23 cellular contexts compared by ENCODE assay signal in genomic region chr10:29980084-29980483, GRCh38.
DNase-seq lines count a peak whose midpoint lies in the region; ATAC-seq and TF ChIP-seq lines count a peak whose summit lies in the region.
"Had no signal": no experiment of that assay in that cellular context is flagged by ENCODE, and none has a peak within 500 bp of the region (broad histone marks: within the 10 kb centered on the region; RNA-seq: fewer than 3 reads in every experiment).

No MANE protein-coding gene starts in this region.

- no peak overlapping the region for H4K91ac ChIP-seq in IMR-90 (ENCODE audit: insufficient read depth, low read depth, low read length)

- no peak overlapping the region for H4K8ac ChIP-seq in IMR-90 (ENCODE audit: low read depth in 2 of 2, low read length in 2 of 2)

- H3K27me3 ChIP-seq in IMR-90 (ENCODE audit: control insufficient read depth, insufficient read depth, low read length) (peaks cover 5% of the 10 kb centered on the region), adrenal gland (no peaks in the 10 kb centered on the region), fibroblast of lung (ENCODE audit: control insufficient read depth, insufficient read depth, low read length) (no peaks in the 10 kb centered on the region)
- H3K27me3 ChIP-seq: transverse colon had no signal

- POLR2A ChIA-PET in IMR-90 (lab: Charles Lee; ENCODE audit: unreplicated experiment) = no interaction called here

- no peak overlapping the region for H3K56ac ChIP-seq in IMR-90 (ENCODE audit: extremely low read depth, insufficient read depth, low read length)

- H3K27ac ChIP-seq in IMR-90 (ENCODE audit: insufficient read depth, low read length) = no peak overlapping the region
- no peak overlapping the region for H3K27ac ChIP-seq in adrenal gland
- H3K27ac ChIP-seq in fibroblast of lung (ENCODE audit: insufficient read depth, low read length) = no peak overlapping the region
- H3K27ac ChIP-seq: prostate gland, transverse colon had no signal

- no peaks in the 10 kb centered on the region for H3K79me1 ChIP-seq in IMR-90 (ENCODE audit: low read depth in 1 of 2, low read length in 2 of 2)

- TF ChIP-seq CTCF in IMR-90 (conservative IDR thresholded peaks at IDR 0.05; ENCODE audit: low read depth, low read length) (no peak), adrenal gland (IDR thresholded peaks at IDR 0.05) (no peak), fibroblast of lung (conservative IDR thresholded peaks at IDR 0.05 in 1 of 2, IDR thresholded peaks at IDR 0.05 in 1 of 2; ENCODE audit: low read depth in 1 of 2, low read length in 2 of 2) (no peak), nephron (IDR thresholded peaks at IDR 0.05; ENCODE audit: unreplicated experiment in 3 of 3) (no peak)

- intact Hi-C loops in IMR-90 (cut with micrococcal nuclease) = no loop called here
- intact Hi-C loops in adrenal gland (cut with DNase I) = no loop called here

- H3K9ac ChIP-seq in IMR-90 (ENCODE audit: low read depth, low read length) (no peak overlapping the region), fibroblast of lung (ENCODE audit: insufficient read depth, low read length) (no peak overlapping the region)

- H2BK15ac ChIP-seq in IMR-90 (ENCODE audit: low read depth, low read length) = no peak overlapping the region

- no peak overlapping the region for H2BK120ac ChIP-seq in IMR-90 (ENCODE audit: low read depth, low read length)

- no peak for TF ChIP-seq POLR2A in IMR-90 (IDR thresholded peaks at IDR 0.05; ENCODE audit: low read depth, low read length)
- TF ChIP-seq POLR2A in adrenal gland (IDR thresholded peaks at IDR 0.05) = no peak

- no peaks in the 10 kb centered on the region for H3K9me1 ChIP-seq in IMR-90 (ENCODE audit: insufficient read depth, low read length)

- H4K20me1 ChIP-seq in IMR-90 (ENCODE audit: insufficient read depth, low read length) = no peaks in the 10 kb centered on the region
- H4K20me1 ChIP-seq in fibroblast of lung (ENCODE audit: control insufficient read depth, extremely low read depth, insufficient read depth, low read length) = no peaks in the 10 kb centered on the region

- H4K5ac ChIP-seq in IMR-90 (ENCODE audit: low read depth, low read length) = no peak overlapping the region; the same call in 1 of the 2 replicates

- no peak overlapping the region for H3K18ac ChIP-seq in IMR-90 (ENCODE audit: low read depth, low read length)

- H2BK20ac ChIP-seq in IMR-90 (ENCODE audit: low read depth, low read length) = no peak overlapping the region

- no peak overlapping the region for H2AK9ac ChIP-seq in IMR-90 (replicated peaks; ENCODE audit: low read depth, low read length, poor library complexity)

- H3K27me3 Mint-ChIP-seq in nephron (ENCODE audit: low read depth) = no peaks in the 10 kb centered on the region

- H3K9me3 ChIP-seq in IMR-90 (ENCODE audit: control insufficient read depth, insufficient read depth, low read length) = peaks cover 13% of the 10 kb centered on the region
- H3K9me3 ChIP-seq in adrenal gland (replicated peaks in 1 of 3) = no peaks in the 10 kb centered on the region
- H3K9me3 ChIP-seq in fibroblast of lung (ENCODE audit: control insufficient read depth, insufficient read depth, low read depth, low read length) = no peaks in the 10 kb centered on the region
- H3K9me3 ChIP-seq: prostate gland had no signal

- peaks cover 15% of the 10 kb centered on the region for H3K4me1 Mint-ChIP-seq in nephron
- H3K4me1 Mint-ChIP-seq: activated naive CD8-positive, alpha-beta T cell treated with anti-CD3 and anti-CD28 coated beads for 36 hours had no signal

- TF ChIP-seq RAD21 in IMR-90 (IDR thresholded peaks at IDR 0.05; ENCODE audit: low read length) = no peak

- H3K14ac ChIP-seq in IMR-90 (replicated peaks; ENCODE audit: low read depth, low read length) = no peak overlapping the region

- no peak for DNase-seq in IMR-90
- DNase-seq in adrenal gland = peak; percentile 64 to 94 (median 87)
- peak; percentile 63 to 74 for DNase-seq in fibroblast of lung (ENCODE audit: low read depth in 2 of 2)
- DNase-seq in cerebellar cortex (ENCODE audit: low spot score) = no peak
- no peak for DNase-seq in stimulated activated CD4-positive, alpha-beta T cell treated with anti-CD3 and anti-CD28 coated beads, Interleukin-12 subunit alpha, Interleukin-12 subunit beta, amount 100 ng/mL, for 4 hours
- DNase-seq: activated CD4-positive, alpha-beta T cell treated with anti-CD3 and anti-CD28 coated beads for 1 hour; activated naive CD8-positive, alpha-beta T cell treated with anti-CD3 and anti-CD28 coated beads for 36 hours; caudate nucleus; CD8-positive, alpha-beta T cell; head of caudate nucleus; Karpas-422; NCI-H1092 treated with DMSO at 0.1 percent for 48 hours; NCI-H2081; RPMI8226; stimulated activated CD4-positive, alpha-beta T cell treated with anti-CD3 and anti-CD28 coated beads, Interleukin-2, amount 100 ng/mL, for 24 hours; stimulated activated naive CD4-positive, alpha-beta T cell treated with Interleukin-2 at 50 U/mL for 16 hours; T-helper 9 cell; transverse colon had no signal

- peaks cover 2% of the 10 kb centered on the region; the same call in 1 of the 2 replicates for H3K4me1 ChIP-seq in IMR-90 (ENCODE audit: control insufficient read depth, insufficient read depth, low read length)
- H3K4me1 ChIP-seq in adrenal gland (replicated peaks in 1 of 2) = peaks cover 4 to 10% of the 10 kb centered on the region in 2 donors
- H3K4me1 ChIP-seq in fibroblast of lung (ENCODE audit: control insufficient read depth, extremely low read depth, insufficient read depth, low read length) = peaks cover 2% of the 10 kb centered on the region
- H3K4me1 ChIP-seq: prostate gland, transverse colon had no signal

- H3K27ac Mint-ChIP-seq in nephron = peak overlapping the region in 2 of 3 experiments; percentile 71 to 91
- H3K27ac Mint-ChIP-seq: activated naive CD8-positive, alpha-beta T cell treated with anti-CD3 and anti-CD28 coated beads for 36 hours; CD8-positive, alpha-beta T cell; GM23338 had no signal

- peak overlapping the region; percentile 20; the same call in 1 of the 2 replicates for H2AK5ac ChIP-seq in IMR-90 (ENCODE audit: low read depth, low read length)

- H3K36me3 ChIP-seq in IMR-90 (ENCODE audit: control insufficient read depth, insufficient read depth, low read length) (no peaks in the 10 kb centered on the region), adrenal gland (replicated peaks in 1 of 2) (no peaks in the 10 kb centered on the region), fibroblast of lung (ENCODE audit: control insufficient read depth, insufficient read depth, low read length) (no peaks in the 10 kb centered on the region)
- H3K36me3 ChIP-seq: prostate gland, transverse colon had no signal

- ATAC-seq in IMR-90 (ENCODE audit: low read depth) (no peak), HG02981 (IDR thresholded peaks at IDR 0.05; ENCODE audit: unreplicated experiment) (no peak)
- ATAC-seq: CD8-positive, alpha-beta T cell; GM12878; GM23338 had no signal

- BruUV-seq in IMR-90 (replicated peaks; lab: Mats Ljungman, UMichigan) = no TSS peak

- H2BK5ac ChIP-seq in IMR-90 (ENCODE audit: low read depth, low read length, poor library complexity, severe bottlenecking) = no peak overlapping the region

- H3K36me3 Mint-ChIP-seq in nephron (ENCODE audit: low read depth) = no peaks in the 10 kb centered on the region
- H3K36me3 Mint-ChIP-seq: activated naive CD8-positive, alpha-beta T cell treated with anti-CD3 and anti-CD28 coated beads for 36 hours; CD8-positive, alpha-beta T cell had no signal

- H3K4me3 ChIP-seq in IMR-90 (ENCODE audit: insufficient read depth, low read depth, low read length) = no peak overlapping the region
- H3K4me3 ChIP-seq in adrenal gland = no peak overlapping the region
- H3K4me3 ChIP-seq in fibroblast of lung (replicated peaks in 1 of 4; ENCODE audit: control extremely low read depth in 1 of 4, insufficient read depth in 1 of 4, low read depth in 3 of 4, low read length in 4 of 4) = no peak overlapping the region
- H3K4me3 ChIP-seq: GM12878, GM23338, prostate gland, transverse colon had no signal

- in situ Hi-C loops in IMR-90 (cut with MboI; ENCODE audit: low sequenced_read_pairs) = no loop called here

- no peak overlapping the region for H3K23ac ChIP-seq in IMR-90 (ENCODE audit: low read depth, low read length)

- H2AFZ ChIP-seq in IMR-90 (replicated peaks; ENCODE audit: low read length, poor library complexity) = no peak overlapping the region
- no peak overlapping the region for H2AFZ ChIP-seq in fibroblast of lung (ENCODE audit: low read length)
- H2AFZ ChIP-seq: GM23338 had no signal

- H3K4me3 Mint-ChIP-seq in nephron = no peak overlapping the region
- H3K4me3 Mint-ChIP-seq: activated naive CD8-positive, alpha-beta T cell treated with anti-CD3 and anti-CD28 coated beads for 36 hours; CD8-positive, alpha-beta T cell; GM23338 had no signal

- peaks cover 14% of the 10 kb centered on the region for H3K9me3 Mint-ChIP-seq in nephron

- H3K4ac ChIP-seq in IMR-90 (ENCODE audit: low read depth, low read length) = no peak overlapping the region

- WGBS in IMR-90 (ENCODE audit: extremely low coverage in 2 of 2, insufficient read length in 1 of 2), 2 experiments = no CpG with 5 or more reads among the region's 2 CpGs
- 32 to 52% (median 45%) methylated on average over 2 of the region's 2 CpGs for WGBS in adrenal gland, 4 donors

- dilution Hi-C loops in IMR-90 (cut with HindIII; ENCODE audit: low sequenced_read_pairs, unreplicated experiment) = no loop called here

- H3K4me2 ChIP-seq in IMR-90 (ENCODE audit: low read depth, low read length) = no peak overlapping the region
- no peak overlapping the region for H3K4me2 ChIP-seq in fibroblast of lung (ENCODE audit: extremely low read depth, insufficient read depth, low read length)
- H3K4me2 ChIP-seq: GM23338 had no signal

- CTCF ChIA-PET in IMR-90 (lab: Yijun Ruan, JAX) = interaction anchor here (0.5 kb wide), 1 partner anchor 625 kb away, joined by 3 read pairs; no protein-coding TSS in a partner anchor

- H3K79me2 ChIP-seq in fibroblast of lung (ENCODE audit: control insufficient read depth, insufficient read depth, low read length) = no peaks in the 10 kb centered on the region

TF ChIP-seq in IMR-90, 13 proteins besides CTCF, POLR2A, EP300 and RAD21 (continues in another document):
- no peak for TF ChIP-seq RFX5 (IDR thresholded peaks at IDR 0.05; ENCODE audit: low read depth, low read length)
- no peak for TF ChIP-seq RCOR1 (IDR thresholded peaks at IDR 0.05; ENCODE audit: insufficient replicate concordance, low read length)
- no peak for TF ChIP-seq MAZ (IDR thresholded peaks at IDR 0.05; ENCODE audit: borderline replicate concordance, low read depth, low read length)
- no peak for TF ChIP-seq CHD1 (IDR thresholded peaks at IDR 0.05; ENCODE audit: low read depth, low read length)
- no peak for TF ChIP-seq CEBPB (IDR thresholded peaks at IDR 0.05; ENCODE audit: low read depth, low read length)
- TF ChIP-seq SMC3 (IDR thresholded peaks at IDR 0.05; ENCODE audit: low read depth, low read length) = no peak
- TF ChIP-seq MXI1 (IDR thresholded peaks at IDR 0.05; ENCODE audit: borderline replicate concordance, low read depth, low read length) = no peak

Comparison
In these comparisons a context has a peak if more than half of its experiments do, and no peak if none do; other contexts are left out.
1. DNase-seq: peak in adrenal gland (7 of 7) and fibroblast of lung (2 of 2); none in IMR-90 (single experiment), cerebellar cortex (single experiment) and stimulated activated CD4-positive, alpha-beta T cell treated with anti-CD3 and anti-CD28 coated beads, Interleukin-12 subunit alpha, Interleukin-12 subunit beta, amount 100 ng/mL, for 4 hours (single experiment).